ENCODE assay signal across 8 cellular contexts in the genomic region with DNA sequence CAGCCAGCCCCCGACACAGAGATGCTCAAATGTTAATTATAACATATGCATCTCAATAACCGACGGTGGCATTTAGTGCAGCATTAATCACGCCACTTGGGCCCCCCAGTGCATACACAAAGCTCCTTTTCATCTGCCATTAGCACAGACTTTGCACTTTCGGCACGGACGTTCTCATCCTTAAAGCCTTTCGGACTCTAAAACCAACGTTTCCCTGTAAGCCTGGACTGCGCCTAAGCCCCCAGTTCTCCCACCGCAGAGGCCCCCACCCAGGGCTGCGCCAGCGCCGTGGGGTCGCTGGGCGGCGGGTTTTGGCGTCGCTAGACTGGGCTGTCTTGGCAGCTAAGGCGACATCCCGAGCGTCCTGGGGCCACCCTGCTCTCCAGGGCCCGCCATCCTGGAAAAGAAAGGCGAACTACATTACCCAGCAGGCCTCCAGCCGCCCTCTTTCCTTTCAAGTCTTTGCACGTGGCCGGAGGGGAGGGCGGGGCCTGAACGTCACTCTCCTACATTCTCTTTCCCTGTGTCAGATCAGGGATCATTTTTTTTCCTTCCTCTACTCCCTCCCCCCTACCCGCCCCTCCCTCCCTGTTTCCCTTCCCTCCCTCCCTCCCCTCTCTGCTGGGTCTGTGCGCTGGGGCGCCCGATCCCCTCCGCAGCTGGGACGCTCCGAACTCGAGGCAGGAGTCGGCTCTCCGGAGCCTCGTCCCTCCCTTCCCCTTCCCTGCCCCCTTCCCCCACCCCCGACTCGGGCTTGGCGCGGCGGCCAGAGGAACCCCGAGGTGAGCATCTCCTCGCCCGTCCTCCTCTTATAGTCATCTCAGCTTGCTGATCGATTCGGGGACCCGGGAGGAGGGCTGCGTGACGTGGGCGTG. TPM values are rescaled to one million over a fixed set of nuclear protein-coding genes. Genes with fewer than 3 reads are reported as not detected.
DNase-seq lines count a peak whose midpoint lies in the region; ATAC-seq, FAIRE-seq and TF ChIP-seq lines count a peak whose summit lies in the region.

A gene (plus strand): TSS at position 501 of the 875 bp plus-strand sequence. CDS start 80,535 bp downstream, outside the sequence.

- H3K27me3 ChIP-seq in astrocyte (ENCODE audit: insufficient read depth, low read length) (no peaks in the 10 kb centered on the region), right atrium auricular region (no peaks in the 10 kb centered on the region), vagina (no peaks in the 10 kb centered on the region)

- H3K4me2 ChIP-seq in astrocyte (ENCODE audit: low read length), result peak within 1 kb of the TSS; percentile 98

- H3K36me3 Mint-ChIP-seq in T-cell (no peaks in the 10 kb centered on the region), astrocyte (ENCODE audit: low read depth, unreplicated experiment) (peaks cover 5% of the 10 kb centered on the region), progenitor cell of endocrine pancreas (ENCODE audit: insufficient read depth) (no peaks in the 10 kb centered on the region)

- TF ChIP-seq CTCF in GM13976 (IDR thresholded peaks at IDR 0.05; ENCODE audit: borderline replicate concordance, control extremely low read depth, extremely low read depth, insufficient read depth, missing control alignments) (no peak), astrocyte (IDR thresholded peaks at IDR 0.05; ENCODE audit: insufficient read depth, low read depth, low read length) (no peak), right atrium auricular region (IDR thresholded peaks at IDR 0.05) (no peak), progenitor cell of endocrine pancreas (IDR thresholded peaks at IDR 0.05; ENCODE audit: unreplicated experiment) (no peak), vagina (IDR thresholded peaks at IDR 0.05) (peak in 1 of 3 experiments; percentile 11)

- no peaks in the 10 kb centered on the region for H3K9me3 Mint-ChIP-seq in T-cell
- no peaks in the 10 kb centered on the region for H3K9me3 Mint-ChIP-seq in astrocyte (ENCODE audit: unreplicated experiment)
- H3K9me3 Mint-ChIP-seq in progenitor cell of endocrine pancreas (ENCODE audit: low read depth), result no peaks in the 10 kb centered on the region

- DNase-seq in GM13976 (ENCODE audit: low spot score), result peak; percentile 92
- peak; percentile 83 for DNase-seq in NCI-H1436 treated with DMSO at 0.1 percent for 48 hours (lab: John Stamatoyannopoulos, UW)
- peak in 29 of 34 experiments; percentile 19 to 58 (median 35) for DNase-seq in T-cell
- DNase-seq in astrocyte (ENCODE audit: low read depth), result peak; percentile 95
- DNase-seq in right atrium auricular region (ENCODE audit: low spot score), result peak; percentile 99
- DNase-seq in progenitor cell of endocrine pancreas (ENCODE audit: low spot score, unreplicated experiment), result peak; percentile 83
- DNase-seq in vagina (ENCODE audit: extremely low spot score in 2 of 2), result peak in 1 of 2 donors; percentile 97

- H3K36me3 ChIP-seq in astrocyte (ENCODE audit: insufficient read depth, low read length) (no peaks in the 10 kb centered on the region), right atrium auricular region (no peaks in the 10 kb centered on the region), vagina (no peaks in the 10 kb centered on the region)

- peak; percentile 55 for ATAC-seq in HG02840 (IDR thresholded peaks at IDR 0.05; ENCODE audit: low FRiP score, unreplicated experiment)
- ATAC-seq in T-cell (replicated peaks in 1 of 4), result peak; percentile 67 to 85 (median 73)

- H3K27ac ChIP-seq in astrocyte (ENCODE audit: low read depth, low read length) (peak within 1 kb of the TSS; percentile 88), right atrium auricular region (peak within 1 kb of the TSS; percentile 95 to 96), vagina (peak within 1 kb of the TSS; percentile 93)

- intact Hi-C loops in vagina (cut with DNase I), result no loop called here

- H3K4me3 Mint-ChIP-seq in T-cell (peak within 1 kb of the TSS; percentile 84 to 88 (median 86)), astrocyte (ENCODE audit: unreplicated experiment) (peak within 1 kb of the TSS; percentile 91), progenitor cell of endocrine pancreas (ENCODE audit: low read depth) (peak within 1 kb of the TSS; percentile 82)

- H3K27ac Mint-ChIP-seq in T-cell (no peak within 1 kb of the TSS), astrocyte (ENCODE audit: unreplicated experiment) (peak within 1 kb of the TSS; percentile 90), progenitor cell of endocrine pancreas (peak within 1 kb of the TSS; percentile 84)

- H4K20me1 ChIP-seq in astrocyte (ENCODE audit: insufficient read depth, low read length), result peaks cover 25% of the 10 kb centered on the region

- peak within 1 kb of the TSS; percentile 98 for H2AFZ ChIP-seq in astrocyte (ENCODE audit: low read depth, low read length)

- H3K4me1 ChIP-seq in astrocyte (ENCODE audit: insufficient read depth, low read length) (peaks cover 42% of the 10 kb centered on the region), right atrium auricular region (peaks cover 0 to 32% of the 10 kb centered on the region in 2 donors), vagina (peaks cover 27% of the 10 kb centered on the region)

- in situ Hi-C loops in GM13976 (cut with MboI; ENCODE audit: low sequenced_read_pairs, unreplicated experiment), result no loop called here

- H3K79me2 ChIP-seq in astrocyte (ENCODE audit: insufficient read depth, low read length), result peaks cover 45% of the 10 kb centered on the region

- H3K9ac ChIP-seq in astrocyte (ENCODE audit: low read length), result peak within 1 kb of the TSS; percentile 95

- no peaks in the 10 kb centered on the region for H3K9me3 ChIP-seq in astrocyte (ENCODE audit: insufficient read depth, low read depth, low read length)
- no peaks in the 10 kb centered on the region for H3K9me3 ChIP-seq in right atrium auricular region
- H3K9me3 ChIP-seq in vagina, result no peaks in the 10 kb centered on the region

- CTCF ChIA-PET in T-cell (lab: Charles Lee), result no interaction called here

- H3K4me1 Mint-ChIP-seq in T-cell, result peaks cover 0 to 11% (median 6%) of the 10 kb centered on the region in 3 donors
- peaks cover 48% of the 10 kb centered on the region for H3K4me1 Mint-ChIP-seq in astrocyte (ENCODE audit: low read depth, unreplicated experiment)
- H3K4me1 Mint-ChIP-seq in progenitor cell of endocrine pancreas (ENCODE audit: low read depth), result peaks cover 18% of the 10 kb centered on the region

- peak within 1 kb of the TSS; percentile 75 for H3K4me3 ChIP-seq in astrocyte (ENCODE audit: insufficient read depth, low read depth, low read length)
- peak within 1 kb of the TSS; percentile 83 to 89 for H3K4me3 ChIP-seq in right atrium auricular region
- peak within 1 kb of the TSS; percentile 67 to 83 for H3K4me3 ChIP-seq in vagina

- peak in 1 of 2 donors; percentile 14 for TF ChIP-seq POLR2A in vagina (IDR thresholded peaks at IDR 0.05)

- H3K27me3 Mint-ChIP-seq in T-cell, result peaks cover 12 to 13% of the 10 kb centered on the region in 2 donors
- no peaks in the 10 kb centered on the region for H3K27me3 Mint-ChIP-seq in astrocyte (ENCODE audit: low read depth, unreplicated experiment)
- H3K27me3 Mint-ChIP-seq in progenitor cell of endocrine pancreas, result peaks cover 10% of the 10 kb centered on the region

- peak; percentile 29 for FAIRE-seq in astrocyte (lab: Jason Lieb, UNC)

- POLR2A ChIA-PET in T-cell (lab: Charles Lee), result no interaction called here

RNA-seq across cellular contexts. Expression of the gene that starts here (rescaled TPM):
- total RNA-seq in T-cell (1 to 10 TPM; 3.2 to 6.7 (median 4.7) TPM), astrocyte (93.6 and 101 TPM in 2 replicates), right atrium auricular region (10 to 100 TPM; 30.6 to 61.2 TPM), progenitor cell of endocrine pancreas (26.4 and 33.1 TPM in 2 replicates), vagina (35.1 TPM)

Comparison
In these comparisons a context has a peak if more than half of its experiments do, and no peak if none do; other contexts are left out.
1. H3K27ac Mint-ChIP-seq: peak in astrocyte (single experiment) and progenitor cell of endocrine pancreas (single experiment); none in T-cell (0 of 2).
2. Peak in every context shown above with its lines, with median percentiles within 50 percentile points of each other: H3K4me3 Mint-ChIP-seq, H3K27ac ChIP-seq and H3K4me3 ChIP-seq.